16 cellular contexts compared by ENCODE assay signal in the genomic region with DNA sequence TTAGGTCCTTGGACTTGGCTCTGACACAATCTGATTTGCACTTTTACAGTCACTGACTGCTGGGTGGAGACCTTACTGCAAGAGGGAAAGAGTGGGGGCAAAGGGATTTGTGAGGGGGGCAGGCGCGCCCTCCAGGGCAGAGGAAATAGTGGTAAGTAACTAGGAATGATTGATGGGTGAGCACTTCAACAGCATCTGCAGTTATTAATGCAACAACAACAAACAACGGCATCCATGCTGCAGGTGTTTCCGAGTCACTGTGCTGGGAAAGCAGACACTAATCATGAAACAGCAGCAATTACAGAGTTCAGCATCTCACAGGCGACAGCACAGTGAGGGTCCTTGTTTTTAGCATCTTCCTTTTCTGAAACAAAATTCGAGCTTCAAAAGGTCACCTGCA.
DNase-seq lines count a peak whose midpoint lies in the region; ATAC-seq, FAIRE-seq and TF ChIP-seq lines count a peak whose summit lies in the region.
"Had no signal": no experiment of that assay in that cellular context is flagged by ENCODE, and none has a peak within 500 bp of the region (broad histone marks: within the 10 kb centered on the region; RNA-seq: fewer than 3 reads in every experiment).

No MANE protein-coding gene starts in this region.

- H3K27ac ChIP-seq in K562 (ENCODE audit: extremely low read depth, low read depth, low read length) = no peak overlapping the region
- no peak overlapping the region for H3K27ac ChIP-seq in CD8-positive, alpha-beta memory T cell (ENCODE audit: low read depth, low read length)
- H3K27ac ChIP-seq: KMS-11, PC-9 had no signal

- CTCF ChIA-PET in K562 (lab: Yijun Ruan, JAX; ENCODE audit: low intra/inter-chr PET ratio) = interaction anchor here (0.6 kb wide), 1 partner anchor 66 kb away, joined by 4 read pairs; no protein-coding TSS in a partner anchor
- CTCF ChIA-PET in CD8-positive, alpha-beta memory T cell (lab: Charles Lee) = no interaction called here

- FAIRE-seq in K562 (lab: Jason Lieb, UNC) (peak; percentile 62), frontal cortex (lab: Jason Lieb, UNC) (no peak)
- FAIRE-seq: H54 had no signal

- H3K9me3 Mint-ChIP-seq in CD14-positive monocyte = no peaks in the 10 kb centered on the region
- H3K9me3 Mint-ChIP-seq in CD8-positive, alpha-beta memory T cell = no peaks in the 10 kb centered on the region

- DNase-seq in A172 (ENCODE audit: low spot score) = peak; percentile 28
- DNase-seq in CD14-positive monocyte (ENCODE audit: low spot score) = no peak
- peak; percentile 55 for DNase-seq in NCI-H1436 (lab: John Stamatoyannopoulos, UW)
- peak in 1 of 4 experiments; percentile 15 for DNase-seq in K562 (ENCODE audit: extremely low read depth in 1 of 4, low spot score in 3 of 4)
- no peak for DNase-seq in frontal cortex (ENCODE audit: low spot score in 2 of 2)
- no peak for DNase-seq in stimulated activated CD4-positive, alpha-beta T cell treated with anti-CD3 and anti-CD28 coated beads, Interleukin-15, amount 100 ng/mL, for 24 hours
- no peak for DNase-seq in CD8-positive, alpha-beta memory T cell
- DNase-seq: MG63, NCI-H2081 treated with DMSO at 0.1 percent for 48 hours, NCI-H510A, PC-9, T-helper 2 cell had no signal

- no peaks in the 10 kb centered on the region for H3K27me3 ChIP-seq in K562 (ENCODE audit: control insufficient read depth in 2 of 2, insufficient read depth in 2 of 2, low read length in 2 of 2)
- H3K27me3 ChIP-seq in CD8-positive, alpha-beta memory T cell (ENCODE audit: insufficient read depth, low read length, poor library complexity, severe bottlenecking) = no peaks in the 10 kb centered on the region
- H3K27me3 ChIP-seq: MG63 had no signal

- H3K4me1 Mint-ChIP-seq in CD14-positive monocyte = peaks cover 2% of the 10 kb centered on the region
- no peaks in the 10 kb centered on the region for H3K4me1 Mint-ChIP-seq in CD8-positive, alpha-beta memory T cell
- H3K4me1 Mint-ChIP-seq: B cell had no signal

- H3K4me1 ChIP-seq in K562 (replicated peaks in 1 of 2; ENCODE audit: control insufficient read depth in 2 of 2, insufficient read depth in 2 of 2, low read length in 2 of 2) = peaks cover 5 to 17% of the 10 kb centered on the region in 2 experiments; a peak in 4 of 5 replicates
- H3K4me1 ChIP-seq in CD8-positive, alpha-beta memory T cell (ENCODE audit: insufficient read depth, low read length) = no peaks in the 10 kb centered on the region

- 30% methylated on average over 6 of the region's 6 CpGs for WGBS in K562 (ENCODE audit: insufficient coverage, low coverage, missing lambda C conversion rate)

- H3K4me3 ChIP-seq in K562 = no peak overlapping the region
- no peak overlapping the region for H3K4me3 ChIP-seq in CD8-positive, alpha-beta memory T cell (ENCODE audit: low read length)
- H3K4me3 ChIP-seq: MG63, PC-9 had no signal

- TF ChIP-seq EP300 in K562 (IDR thresholded peaks at IDR 0.05; ENCODE audit: low read length) = no peak

- no peaks in the 10 kb centered on the region for H3K79me2 ChIP-seq in K562 (ENCODE audit: control insufficient read depth, insufficient read depth, low read length)

- H3K36me3 Mint-ChIP-seq in CD14-positive monocyte = peaks cover 40 to 41% of the 10 kb centered on the region in 2 donors
- peaks cover 4 to 18% (median 9%) of the 10 kb centered on the region in 3 donors for H3K36me3 Mint-ChIP-seq in CD8-positive, alpha-beta memory T cell

- in situ Hi-C loops in K562 (cut with MboI) = no loop called here

- no peak overlapping the region for H3K4me3 Mint-ChIP-seq in CD14-positive monocyte
- H3K4me3 Mint-ChIP-seq in CD8-positive, alpha-beta memory T cell = no peak overlapping the region
- H3K4me3 Mint-ChIP-seq: B cell had no signal

- intact Hi-C loops in CD14-positive monocyte (cut with micrococcal nuclease) (no loop called here), K562 (cut with micrococcal nuclease) (no loop called here)

- TF ChIP-seq CTCF in CD14-positive monocyte (IDR thresholded peaks at IDR 0.05) (no peak), K562 (IDR thresholded peaks at IDR 0.05 in 2 of 3, conservative IDR thresholded peaks at IDR 0.05 in 1 of 3; ENCODE audit: insufficient read depth in 2 of 3, low read depth in 1 of 3, low read length in 3 of 3) (no peak)

- no peak for TF ChIP-seq RAD21 in K562 (CRISPR knock-in tag; conservative IDR thresholded peaks at IDR 0.05 in 1 of 2, IDR thresholded peaks at IDR 0.05 in 1 of 2)

- no peaks in the 10 kb centered on the region; the same call in 2 of the 3 replicates for H3K36me3 ChIP-seq in K562 (ENCODE audit: control insufficient read depth, insufficient read depth, low read length)
- no peaks in the 10 kb centered on the region for H3K36me3 ChIP-seq in CD8-positive, alpha-beta memory T cell (ENCODE audit: insufficient read depth, low read length)
- H3K36me3 ChIP-seq: MG63 had no signal

- no TSS peak for BruUV-seq in K562 (replicated peaks; lab: Mats Ljungman, UMichigan)

- no peaks in the 10 kb centered on the region for H3K27me3 Mint-ChIP-seq in CD14-positive monocyte (ENCODE audit: low read depth in 3 of 3)
- H3K27me3 Mint-ChIP-seq in CD8-positive, alpha-beta memory T cell = no peaks in the 10 kb centered on the region
- H3K27me3 Mint-ChIP-seq: B cell had no signal

- no peak overlapping the region for H2AFZ ChIP-seq in K562 (ENCODE audit: low read depth, low read length)
- H2AFZ ChIP-seq: PC-9 had no signal

- POLR2A ChIA-PET in K562 (lab: Yijun Ruan, JAX) = interaction anchor here (1.7 kb wide), 1 partner anchor 12 kb away, joined by 8 read pairs; no protein-coding TSS in a partner anchor
- POLR2A ChIA-PET in CD8-positive, alpha-beta memory T cell (lab: Charles Lee) = no interaction called here

- TF ChIP-seq POLR2A in K562 (conservative IDR thresholded peaks at IDR 0.05) = no peak

- H3K4me2 ChIP-seq in K562 (ENCODE audit: insufficient read depth, low read length) = no peak overlapping the region
- H3K4me2 ChIP-seq: KMS-11, PC-9 had no signal

- peak overlapping the region in 5 of 7 donors; percentile 22 to 86 (median 81) for H3K27ac Mint-ChIP-seq in CD14-positive monocyte
- peak overlapping the region in 1 of 8 donors; percentile 10 for H3K27ac Mint-ChIP-seq in CD8-positive, alpha-beta memory T cell
- H3K27ac Mint-ChIP-seq: B cell had no signal

- no peaks in the 10 kb centered on the region for H4K20me1 ChIP-seq in K562 (replicated peaks; ENCODE audit: control insufficient read depth, insufficient read depth, low read length)

- H3K9ac ChIP-seq in K562 (ENCODE audit: insufficient read depth in 1 of 2, low read depth in 2 of 2, low read length in 2 of 2) = no peak overlapping the region
- H3K9ac ChIP-seq: KMS-11 had no signal

- ATAC-seq in K562 (peak; percentile 15; the same call in 2 of the 3 replicates), GM21619 (IDR thresholded peaks at IDR 0.05; ENCODE audit: unreplicated experiment) (no peak)

- no peaks in the 10 kb centered on the region for H3K9me3 ChIP-seq in K562 (replicated peaks; ENCODE audit: control insufficient read depth, insufficient read depth, low read depth, low read length)
- H3K9me3 ChIP-seq in CD8-positive, alpha-beta memory T cell (ENCODE audit: low read length) = no peaks in the 10 kb centered on the region
- H3K9me3 ChIP-seq: MG63 had no signal

- no peaks in the 10 kb centered on the region for H3K9me1 ChIP-seq in K562 (ENCODE audit: control insufficient read depth, insufficient read depth, low read length)

TF ChIP-seq in K562, 482 proteins besides CTCF, POLR2A, EP300 and RAD21:
- TF ChIP-seq, protein P1, sequence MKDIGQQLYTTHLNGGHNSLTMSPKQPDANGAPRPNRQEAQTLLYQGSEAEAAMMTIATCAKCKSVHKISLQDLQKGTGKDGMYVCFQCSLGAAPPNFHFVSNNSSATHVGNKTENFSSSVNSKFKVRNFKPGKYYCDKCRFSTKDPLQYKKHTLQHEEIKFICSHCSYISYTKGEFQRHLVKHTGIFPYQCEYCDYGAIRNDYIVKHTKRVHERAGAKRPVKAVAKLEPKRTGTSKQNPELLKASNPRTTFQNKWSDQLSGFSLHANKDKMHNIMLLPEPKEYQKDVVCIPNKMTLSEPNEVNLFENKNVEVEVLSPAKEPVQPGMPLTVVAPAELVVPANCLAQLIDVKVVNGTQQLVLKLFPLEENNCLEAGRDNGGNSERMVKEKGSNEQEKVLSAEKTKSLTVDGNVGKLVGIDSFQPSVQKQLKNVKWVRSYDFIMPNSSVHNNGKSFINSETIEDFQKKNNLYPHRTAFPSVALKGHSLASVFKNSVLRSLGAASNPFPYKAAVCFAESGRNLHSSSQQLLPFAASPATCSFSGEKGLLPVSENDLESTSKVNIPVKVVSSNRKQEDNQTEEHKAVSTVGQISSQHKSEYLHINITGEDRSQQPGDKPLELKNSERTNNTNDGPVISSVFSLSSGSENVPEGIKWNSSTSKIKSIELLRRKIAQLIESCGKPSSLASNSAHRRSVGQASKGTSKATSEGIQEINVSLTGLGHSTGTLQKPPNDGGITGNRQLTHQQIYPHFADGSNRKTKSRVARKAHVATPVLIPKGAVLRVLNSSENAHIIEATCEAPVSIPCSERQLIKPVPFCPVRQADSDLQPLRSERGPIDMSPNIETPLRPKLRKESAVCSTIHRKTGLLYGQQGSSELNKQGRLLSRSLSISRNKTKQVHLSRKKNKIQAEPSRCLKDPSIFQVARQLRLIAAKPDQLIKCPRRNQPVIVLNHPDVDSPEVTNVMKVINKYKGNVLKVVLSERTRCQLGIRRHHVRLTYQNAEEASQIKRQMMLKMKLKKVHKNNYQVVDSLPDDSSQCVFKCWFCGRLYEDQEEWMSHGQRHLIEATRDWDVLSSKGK (CRISPR knock-in tag; IDR thresholded peaks at IDR 0.05) = no peak
- TF ChIP-seq, protein P2, sequence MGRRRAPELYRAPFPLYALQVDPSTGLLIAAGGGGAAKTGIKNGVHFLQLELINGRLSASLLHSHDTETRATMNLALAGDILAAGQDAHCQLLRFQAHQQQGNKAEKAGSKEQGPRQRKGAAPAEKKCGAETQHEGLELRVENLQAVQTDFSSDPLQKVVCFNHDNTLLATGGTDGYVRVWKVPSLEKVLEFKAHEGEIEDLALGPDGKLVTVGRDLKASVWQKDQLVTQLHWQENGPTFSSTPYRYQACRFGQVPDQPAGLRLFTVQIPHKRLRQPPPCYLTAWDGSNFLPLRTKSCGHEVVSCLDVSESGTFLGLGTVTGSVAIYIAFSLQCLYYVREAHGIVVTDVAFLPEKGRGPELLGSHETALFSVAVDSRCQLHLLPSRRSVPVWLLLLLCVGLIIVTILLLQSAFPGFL (CRISPR knock-in tag; IDR thresholded peaks at IDR 0.05) = no peak
- TF ChIP-seq U2AF1 (optimal IDR thresholded peaks at IDR 0.05; ENCODE audit: low read depth, low read length) = no peak
- TF ChIP-seq, protein P3, sequence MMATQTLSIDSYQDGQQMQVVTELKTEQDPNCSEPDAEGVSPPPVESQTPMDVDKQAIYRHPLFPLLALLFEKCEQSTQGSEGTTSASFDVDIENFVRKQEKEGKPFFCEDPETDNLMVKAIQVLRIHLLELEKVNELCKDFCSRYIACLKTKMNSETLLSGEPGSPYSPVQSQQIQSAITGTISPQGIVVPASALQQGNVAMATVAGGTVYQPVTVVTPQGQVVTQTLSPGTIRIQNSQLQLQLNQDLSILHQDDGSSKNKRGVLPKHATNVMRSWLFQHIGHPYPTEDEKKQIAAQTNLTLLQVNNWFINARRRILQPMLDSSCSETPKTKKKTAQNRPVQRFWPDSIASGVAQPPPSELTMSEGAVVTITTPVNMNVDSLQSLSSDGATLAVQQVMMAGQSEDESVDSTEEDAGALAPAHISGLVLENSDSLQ (IDR thresholded peaks at IDR 0.05) = peak; percentile 29; the same call in 1 of the 2 replicates

Comparison
In these comparisons a context has a peak if more than half of its experiments do, and no peak if none do; other contexts are left out.
1. DNase-seq: peak in A172 (single experiment) and NCI-H1436 (single experiment); none in CD14-positive monocyte (single experiment), frontal cortex (0 of 2), stimulated activated CD4-positive, alpha-beta T cell treated with anti-CD3 and anti-CD28 coated beads, Interleukin-15, amount 100 ng/mL, for 24 hours (single experiment) and CD8-positive, alpha-beta memory T cell (0 of 5).